In genomic region chr2:208269091-208269490, GRCh38 we compare ENCODE assay signal across 12 cellular contexts. TPM values are rescaled to one million over a fixed set of nuclear protein-coding genes. Genes with fewer than 3 reads are reported as not detected.
DNase-seq lines count a peak whose midpoint lies in the region; ATAC-seq and TF ChIP-seq lines count a peak whose summit lies in the region.
"Had no signal": no experiment of that assay in that cellular context is flagged by ENCODE, and none has a peak within 500 bp of the region (broad histone marks: within the 10 kb centered on the region; RNA-seq: fewer than 3 reads in every experiment).

No MANE protein-coding gene starts in this region.

- H3K36me3 ChIP-seq in HCT116 (ENCODE audit: control insufficient read depth in 1 of 2, insufficient read depth in 2 of 2, low read length in 2 of 2) (peaks cover 0 to 16% of the 10 kb centered on the region in 2 experiments; a peak in 3 of 4 replicates), neutrophil (peaks cover 20% of the 10 kb centered on the region)

- no peak for TF ChIP-seq POLR2A in HCT116 (IDR thresholded peaks at IDR 0.05; ENCODE audit: borderline replicate concordance, extremely low read depth, insufficient read depth, insufficient read length)

- BruUV-seq in HCT116 (replicated peaks; lab: Mats Ljungman, UMichigan) = no TSS peak

- H3K79me2 ChIP-seq in HCT116 (ENCODE audit: insufficient read depth, low read length) = peaks cover 38% of the 10 kb centered on the region

- DNase-seq in NCI-H82 (lab: John Stamatoyannopoulos, UW) = peak; percentile 22
- no peak for DNase-seq in NCI-H82 treated with DMSO at 0.1 percent for 48 hours (lab: John Stamatoyannopoulos, UW; ENCODE audit: unreplicated experiment)
- DNase-seq in HCT116 (ENCODE audit: low read depth, low spot score) = no peak
- peak; percentile 24 for DNase-seq in UCSD-AML1 (lab: John Stamatoyannopoulos, UW; ENCODE audit: unreplicated experiment)
- no peak for DNase-seq in activated effector memory CD4-positive, alpha-beta T cell treated with anti-CD3 and anti-CD28 coated beads, Interleukin-2, amount 50 U/mL, for 16 hours
- DNase-seq: lower lobe of right lung, NCI-H226, thyroid gland had no signal

- CTCF ChIA-PET in HCT116 (lab: Charles Lee) = no interaction called here

- no peak overlapping the region for H3K4me2 ChIP-seq in HCT116 (ENCODE audit: low read length)

- H3K9me3 ChIP-seq in HCT116 (ENCODE audit: control insufficient read depth in 1 of 2, insufficient read depth in 1 of 2, low read depth in 1 of 2, low read length in 2 of 2) (no peaks in the 10 kb centered on the region), neutrophil (no peaks in the 10 kb centered on the region)
- H3K9me3 ChIP-seq: lower lobe of right lung, thyroid gland had no signal

- H3K9ac ChIP-seq in HCT116 (ENCODE audit: low read length) = no peak overlapping the region

- intact Hi-C loops in HCT116 (cut with micrococcal nuclease) = loop anchor here (5.0 kb wide), 1 partner anchor 472 kb away; no protein-coding TSS in a partner anchor

- H3K4me3 ChIP-seq in HCT116 (replicated peaks in 1 of 2; ENCODE audit: low read depth in 1 of 2, low read length in 2 of 2) = no peak overlapping the region
- H3K4me3 ChIP-seq in neutrophil (ENCODE audit: low read depth in 1 of 2, low read length in 1 of 2) = peak overlapping the region in 1 of 2 experiments; percentile 12
- H3K4me3 ChIP-seq: lower lobe of right lung, thyroid gland had no signal

- no peak overlapping the region for H2AFZ ChIP-seq in HCT116 (ENCODE audit: low read depth, low read length, poor library complexity, severe bottlenecking)

- H3K27ac ChIP-seq in HCT116 (ENCODE audit: low read depth, low read length) (no peak overlapping the region), neutrophil (peak overlapping the region; percentile 94)
- H3K27ac ChIP-seq: lower lobe of right lung, thyroid gland had no signal

- H3K9me2 ChIP-seq in HCT116 (ENCODE audit: insufficient read depth) = no peaks in the 10 kb centered on the region

- TF ChIP-seq RAD21 in HCT116 (IDR thresholded peaks at IDR 0.05; ENCODE audit: low read depth) = no peak

- POLR2A ChIA-PET in HCT116 (lab: Charles Lee) = no interaction called here

- ATAC-seq in HCT116 (no peak), GM21786 (IDR thresholded peaks at IDR 0.05; ENCODE audit: unreplicated experiment) (no peak), HG03439 (IDR thresholded peaks at IDR 0.05; ENCODE audit: unreplicated experiment) (no peak)
- ATAC-seq: activated naive CD4-positive, alpha-beta T cell treated with anti-CD3 and anti-CD28 coated beads, Interleukin-2, amount 50 U/mL, for 72 hours; lower lobe of right lung had no signal

- H3K4me1 ChIP-seq in HCT116 (ENCODE audit: control insufficient read depth in 1 of 2, insufficient read depth in 2 of 2, low read length in 2 of 2) (peaks cover 10 to 26% of the 10 kb centered on the region in 2 experiments), neutrophil (ENCODE audit: control insufficient read depth in 1 of 2, insufficient read depth in 1 of 2, low read depth in 1 of 2, low read length in 1 of 2) (peaks cover 39% of the 10 kb centered on the region in 2 experiments)

- no peaks in the 10 kb centered on the region for H3K27me3 ChIP-seq in HCT116 (ENCODE audit: insufficient read depth, low read length)
- H3K27me3 ChIP-seq in neutrophil = no peaks in the 10 kb centered on the region
- H3K27me3 ChIP-seq: thyroid gland had no signal

- RAD21 ChIA-PET in HCT116 (lab: Charles Lee; ENCODE audit: low non-redundant PET in 1 of 2, low total read pairs in 2 of 2, uncharacterized antibody in 2 of 2, unreplicated experiment in 2 of 2) = no interaction called here

- peak in 2 of 3 experiments; percentile 36 to 44; a peak in 4 of 6 replicates for TF ChIP-seq CTCF in HCT116 (IDR thresholded peaks at IDR 0.05 in 2 of 3, conservative IDR thresholded peaks at IDR 0.05 in 1 of 3; ENCODE audit: borderline replicate concordance in 1 of 3, insufficient read depth in 1 of 3, low read depth in 2 of 3, low read length in 2 of 3)
- TF ChIP-seq CTCF in neutrophil (IDR thresholded peaks at IDR 0.05) = no peak

- no peaks in the 10 kb centered on the region for H4K20me1 ChIP-seq in HCT116 (ENCODE audit: insufficient read depth)

TF ChIP-seq in HCT116, 20 proteins besides CTCF, POLR2A, EP300 and RAD21:
- TF ChIP-seq EGR1 (IDR thresholded peaks at IDR 0.05; ENCODE audit: low read depth) (no peak), ZBTB33 (IDR thresholded peaks at IDR 0.05; ENCODE audit: extremely low read depth, insufficient replicate concordance, low read length) (no peak), EZH2 (IDR thresholded peaks at IDR 0.05) (no peak), SRF (IDR thresholded peaks at IDR 0.05; ENCODE audit: low read depth) (no peak), ZNF274 (IDR thresholded peaks at IDR 0.05; ENCODE audit: low read depth, low read length) (no peak)

RNA-seq across cellular contexts. Expression of gene PIKFYVE, which starts 3.0 kb away (rescaled TPM):
- 21.8 TPM for total RNA-seq in HCT116 (2021; ENCODE audit: unreplicated experiment)
- polyA plus RNA-seq in HCT116 (2012) = 4.2 and 5.2 TPM in 2 replicates

RNA-seq across cellular contexts. Expression of gene IDH1, which starts 14.2 kb away (rescaled TPM):
- 91.2 TPM for total RNA-seq in HCT116 (2021; ENCODE audit: unreplicated experiment)
- polyA plus RNA-seq in HCT116 (2012) = 62.8 and 65.9 TPM in 2 replicates

Comparison
In these comparisons a context has a peak if more than half of its experiments do, and no peak if none do; other contexts are left out.
1. DNase-seq: peak in NCI-H82 (single experiment) and UCSD-AML1 (single experiment); none in NCI-H82 treated with DMSO at 0.1 percent for 48 hours (single experiment), HCT116 (single experiment) and activated effector memory CD4-positive, alpha-beta T cell treated with anti-CD3 and anti-CD28 coated beads, Interleukin-2, amount 50 U/mL, for 16 hours (single experiment).